28 cellular contexts compared by ENCODE assay signal in genomic region chr11:11169715-11170351, GRCh38.
DNase-seq lines count a peak whose midpoint lies in the region; ATAC-seq, FAIRE-seq and TF ChIP-seq lines count a peak whose summit lies in the region.
"Had no signal": no experiment of that assay in that cellular context is flagged by ENCODE, and none has a peak within 500 bp of the region (broad histone marks: within the 10 kb centered on the region; RNA-seq: fewer than 3 reads in every experiment).

No MANE protein-coding gene starts in this region.

- peak overlapping the region; percentile 7; the same call in 1 of the 2 replicates for H2AFZ ChIP-seq in GM12878 (ENCODE audit: control insufficient read depth, low read depth, low read length)
- H2AFZ ChIP-seq: hepatocyte had no signal

- no peak for TF ChIP-seq EP300 in GM12878 (IDR thresholded peaks at IDR 0.05; ENCODE audit: borderline replicate concordance in 1 of 2, control insufficient read depth in 1 of 2, low read depth in 2 of 2, low read length in 2 of 2)

- no peak for TF ChIP-seq RAD21 in GM12878 (IDR thresholded peaks at IDR 0.05; ENCODE audit: insufficient read depth, low read depth, low read length)

- peak overlapping the region; percentile 17; the same call in 1 of the 2 replicates for H3K4me2 ChIP-seq in GM12878 (ENCODE audit: control insufficient read depth, insufficient read depth)
- H3K4me2 ChIP-seq: BLaER1 treated with 17β-estradiol and CSF1 and Interleukin-3, amounts not matched to agents 10 nM and 100 nM; hepatocyte had no signal

- no peaks in the 10 kb centered on the region for H3K9me3 ChIP-seq in GM12878 (replicated peaks; ENCODE audit: control insufficient read depth, insufficient read depth, low read length)
- H3K9me3 ChIP-seq in ascending aorta, result no peaks in the 10 kb centered on the region
- H3K9me3 ChIP-seq: BLaER1 treated with 17β-estradiol and CSF1 and Interleukin-3, amounts not matched to agents 10 nM and 100 nM; body of pancreas; gastroesophageal sphincter; pancreas; uterus had no signal

- no peaks in the 10 kb centered on the region for H3K79me2 ChIP-seq in GM12878 (ENCODE audit: control insufficient read depth, insufficient read depth, low read length)
- H3K79me2 ChIP-seq: hepatocyte had no signal

- ATAC-seq in HG02884 (IDR thresholded peaks at IDR 0.05; ENCODE audit: unreplicated experiment) (peak; percentile 34), GM12878 (peak; percentile 40), GM21786 (IDR thresholded peaks at IDR 0.05; ENCODE audit: unreplicated experiment) (no peak)
- ATAC-seq: body of pancreas, gastroesophageal sphincter, left cardiac atrium, pancreas, PC-3 had no signal

- no peak overlapping the region for H3K9ac ChIP-seq in GM12878 (ENCODE audit: control insufficient read depth, insufficient read depth, low read length)
- H3K9ac ChIP-seq: BLaER1 treated with 17β-estradiol and CSF1 and Interleukin-3, amounts not matched to agents 10 nM and 100 nM had no signal

- no TSS peak for BruUV-seq in GM12878 (replicated peaks; lab: Mats Ljungman, UMichigan)

- SMC1A ChIA-PET in GM12878 (lab: Charles Lee; ENCODE audit: uncharacterized antibody, unreplicated experiment), result interaction anchor here (0.8 to 1.5 kb wide), 7 partner anchors 13 to 82 kb away, joined by 3 to 9 read pairs (median 3); no protein-coding TSS in a partner anchor

- DNase-seq in GM12865 (ENCODE audit: low read depth) (peak; percentile 76), GM20000 (ENCODE audit: low spot score) (peak; percentile 15), GM12878 (ENCODE audit: low read depth, low spot score) (peak; percentile 30), SIG-M5 treated with dmso at 0.1 percent for 504 hours (lab: John Stamatoyannopoulos, UW; ENCODE audit: unreplicated experiment) (no peak), NCI-H2171 (lab: John Stamatoyannopoulos, UW) (no peak), ascending aorta (ENCODE audit: low spot score in 2 of 2) (no peak)
- DNase-seq: activated CD8-positive, alpha-beta memory T cell treated with anti-CD3 and anti-CD28 coated beads, Interleukin-2, amount 50 U/mL, for 48 hours; body of pancreas; DMS53; IMR-90; left cardiac atrium; mammary epithelial cell; NCI-H1092; NCI-H187; NCI-H524; NK-92 treated with Interleukin-12 subunit alpha and Interleukin-12 subunit beta, amount 100 ng/mL, for 24 hours; pancreas; PC-3; stimulated activated CD4-positive, alpha-beta T cell treated with anti-CD3 and anti-CD28 coated beads, Interleukin-2, amount 100 ng/mL, for 48 hours; uterus had no signal

- H3K36me3 ChIP-seq in GM12878 (ENCODE audit: control insufficient read depth in 2 of 2, insufficient read depth in 2 of 2, low read length in 1 of 2) (no peaks in the 10 kb centered on the region), ascending aorta (no peaks in the 10 kb centered on the region)
- H3K36me3 ChIP-seq: BLaER1 treated with 17β-estradiol and CSF1 and Interleukin-3, amounts not matched to agents 10 nM and 100 nM; gastroesophageal sphincter; pancreas; uterus had no signal

- H3K4me1 ChIP-seq in GM12878 (ENCODE audit: control insufficient read depth, insufficient read depth, low read length) (peaks cover 33% of the 10 kb centered on the region), ascending aorta (peaks cover 9 to 14% of the 10 kb centered on the region in 2 donors)
- H3K4me1 ChIP-seq: body of pancreas, pancreas, uterus had no signal

- TF ChIP-seq POLR2A in GM12878 (IDR thresholded peaks at IDR 0.05; ENCODE audit: low read depth, low read length), result no peak

- H3K4me3 ChIP-seq in GM12865 (ENCODE audit: low read depth, low read length), result no peak overlapping the region
- no peak overlapping the region for H3K4me3 ChIP-seq in GM12878
- H3K4me3 ChIP-seq in ascending aorta, result no peak overlapping the region
- H3K4me3 ChIP-seq: BLaER1 treated with 17β-estradiol and CSF1 and Interleukin-3, amounts not matched to agents 10 nM and 100 nM; body of pancreas; gastroesophageal sphincter; hepatocyte; pancreas; uterus had no signal

- 0% methylated on average over 4 of the region's 4 CpGs for WGBS in GM12878 (ENCODE audit: insufficient coverage, insufficient replicate concordance, low lambda C conversion rate, missing lambda C conversion rate)

- H4K20me1 ChIP-seq in GM12878 (ENCODE audit: control insufficient read depth, insufficient read depth), result no peaks in the 10 kb centered on the region
- H4K20me1 ChIP-seq: BLaER1 treated with 17β-estradiol and CSF1 and Interleukin-3, amounts not matched to agents 10 nM and 100 nM had no signal

- RAD21 ChIA-PET in GM12878 (lab: Charles Lee; ENCODE audit: unreplicated experiment), result interaction anchor here (0.8 to 1.8 kb wide), 3 partner anchors 11 to 93 kb away, joined by 3 to 7 read pairs (median 3); no protein-coding TSS in a partner anchor

- no peak for TF ChIP-seq CTCF in GM12865 (IDR thresholded peaks at IDR 0.05; ENCODE audit: insufficient read depth, low read depth, low read length, missing control alignments)
- no peak for TF ChIP-seq CTCF in GM20000 (IDR thresholded peaks at IDR 0.05; ENCODE audit: extremely low read depth, missing control alignments)
- TF ChIP-seq CTCF in GM12878 (IDR thresholded peaks at IDR 0.05 in 2 of 3, conservative IDR thresholded peaks at IDR 0.05 in 1 of 3; ENCODE audit: control insufficient read depth in 2 of 3, extremely low read depth in 1 of 3, insufficient read depth in 1 of 3, low read depth in 3 of 3, low read length in 3 of 3), result no peak
- no peak for TF ChIP-seq CTCF in ascending aorta (IDR thresholded peaks at IDR 0.05)

- H3K27me3 ChIP-seq in GM12878 (replicated peaks in 1 of 2; ENCODE audit: control insufficient read depth in 2 of 2, insufficient read depth in 2 of 2, low read length in 1 of 2) (no peaks in the 10 kb centered on the region), ascending aorta (no peaks in the 10 kb centered on the region)
- H3K27me3 ChIP-seq: BLaER1 treated with 17β-estradiol and CSF1 and Interleukin-3, amounts not matched to agents 10 nM and 100 nM; body of pancreas; gastroesophageal sphincter; hepatocyte; pancreas; uterus had no signal

- POLR2A ChIA-PET in GM12878 (lab: Charles Lee), result interaction anchor here (1.1 kb wide), 1 partner anchor 81 kb away, joined by 4 read pairs; no protein-coding TSS in a partner anchor

- peak overlapping the region; percentile 1 for H3K27ac ChIP-seq in GM12878 (ENCODE audit: control insufficient read depth, insufficient read depth)
- H3K27ac ChIP-seq in ascending aorta, result no peak overlapping the region
- H3K27ac ChIP-seq: BLaER1 treated with 17β-estradiol and CSF1 and Interleukin-3, amounts not matched to agents 10 nM and 100 nM; body of pancreas; hepatocyte; pancreas had no signal

- intact Hi-C loops in GM12878 (cut with micrococcal nuclease; ENCODE audit: unreplicated experiment), result loop anchor here (10.0 kb wide), 1 partner anchor 615 kb away; no protein-coding TSS in a partner anchor
- intact Hi-C loops in ascending aorta (cut with DNase I), result loop anchor here (10.0 kb wide), 1 partner anchor 45 kb away; no protein-coding TSS in a partner anchor

- in situ Hi-C loops in GM12878 (cut with MboI), result no loop called here

- no peak for FAIRE-seq in GM12878 (lab: Jason Lieb, UNC)
- FAIRE-seq: endothelial cell of umbilical vein, GM18507, H54, pancreas had no signal

- CTCF ChIA-PET in GM12878 (lab: Yijun Ruan, JAX), result interaction anchor here (1.2 to 3.2 kb wide), 3 partner anchors 13 to 60 kb away, joined by 3 to 19 read pairs (median 7); no protein-coding TSS in a partner anchor

TF ChIP-seq in GM12878, 131 proteins besides CTCF, POLR2A, EP300 and RAD21:
- 0 out of 2 replicates have a peak, but pooled peaks have one; percentile 45 for TF ChIP-seq PAX5 (IDR thresholded peaks at IDR 0.05; ENCODE audit: borderline replicate concordance, low read depth, low read length)
- no peak for TF ChIP-seq NFYA (IDR thresholded peaks at IDR 0.05; ENCODE audit: borderline replicate concordance, low read depth, low read length)
- TF ChIP-seq SMAD1 (IDR thresholded peaks at IDR 0.05; ENCODE audit: low read depth, partially characterized antibody), result no peak
- TF ChIP-seq TBL1XR1 (IDR thresholded peaks at IDR 0.05; ENCODE audit: low read depth, low read length), result no peak
- TF ChIP-seq NFIC (IDR thresholded peaks at IDR 0.05; ENCODE audit: low read depth, low read length), result 0 out of 2 replicates have a peak, but pooled peaks have one; percentile 29
- peak; percentile 39; the same call in 1 of the 2 replicates for TF ChIP-seq NR2F1 (conservative IDR thresholded peaks at IDR 0.05)
- TF ChIP-seq RUNX3 (IDR thresholded peaks at IDR 0.05; ENCODE audit: low read length), result peak; percentile 64
- peak in 1 of 2 experiments; percentile 44; a peak in 2 of 4 replicates for TF ChIP-seq IKZF2 (IDR thresholded peaks at IDR 0.05)
- 0 out of 2 replicates have a peak, but pooled peaks have one; percentile 5 for TF ChIP-seq SMC3 (IDR thresholded peaks at IDR 0.05; ENCODE audit: borderline replicate concordance, low read length)
- TF ChIP-seq IKZF1 (conservative IDR thresholded peaks at IDR 0.05), result peak; percentile 67
- no peak for TF ChIP-seq ZZZ3 (IDR thresholded peaks at IDR 0.05; ENCODE audit: control insufficient read depth, insufficient read length, low read depth)
- TF ChIP-seq BHLHE40 (IDR thresholded peaks at IDR 0.05; ENCODE audit: borderline replicate concordance in 1 of 2, low read depth in 2 of 2, low read length in 1 of 2), result 0 out of 4 replicates have a peak, but pooled peaks of 1 of the 2 experiments have one; percentile 18
- peak; percentile 41 for TF ChIP-seq RELA (IDR thresholded peaks at IDR 0.05; ENCODE audit: borderline replicate concordance, partially characterized antibody)
- peak; percentile 39; the same call in 1 of the 2 replicates for TF ChIP-seq FOXM1 (IDR thresholded peaks at IDR 0.05; ENCODE audit: low read depth, low read length)
- TF ChIP-seq MEF2B (IDR thresholded peaks at IDR 0.05; ENCODE audit: partially characterized antibody, poor library complexity, severe bottlenecking), result peak; percentile 84
- TF ChIP-seq TCF12 (IDR thresholded peaks at IDR 0.05; ENCODE audit: low read depth, low read length), result peak; percentile 88
- no peak for TF ChIP-seq USF2 (IDR thresholded peaks at IDR 0.05; ENCODE audit: borderline replicate concordance, low read depth, low read length)
- no peak for TF ChIP-seq EED (IDR thresholded peaks at IDR 0.05; ENCODE audit: low read depth)
- 0 out of 2 replicates have a peak, but pooled peaks have one; percentile 8 for TF ChIP-seq JUNB (IDR thresholded peaks at IDR 0.05)

Comparison
In these comparisons a context has a peak if more than half of its experiments do, and no peak if none do; other contexts are left out.
1. DNase-seq: peak in GM12865 (single experiment), GM20000 (single experiment) and GM12878 (single experiment); none in SIG-M5 treated with dmso at 0.1 percent for 504 hours (single experiment), NCI-H2171 (single experiment) and ascending aorta (0 of 2).